ENCODE assay signal across 1 cellular context in genomic region chr11:125881291-125881690, GRCh38.
TF ChIP-seq lines count a peak whose summit lies in the region.

No MANE protein-coding gene starts in this region.

TF ChIP-seq in K562, 482 proteins besides CTCF, POLR2A, EP300 and RAD21:
- 0 out of 2 replicates have a peak, but pooled peaks have one; percentile 26 for TF ChIP-seq FOSL1 (tag; conservative IDR thresholded peaks at IDR 0.05)
- TF ChIP-seq U2AF2 (optimal IDR thresholded peaks at IDR 0.05; ENCODE audit: low read depth, low read length), result no peak
- TF ChIP-seq ZBTB2 (IDR thresholded peaks at IDR 0.05), result no peak
- TF ChIP-seq FOXK2 (conservative IDR thresholded peaks at IDR 0.05 in 1 of 2, IDR thresholded peaks at IDR 0.05 in 1 of 2; ENCODE audit: low read depth in 2 of 2), result no peak
- no peak for TF ChIP-seq ARNT (IDR thresholded peaks at IDR 0.05)
- TF ChIP-seq PHF20 (IDR thresholded peaks at IDR 0.05; ENCODE audit: partially characterized antibody), result no peak
- no peak for TF ChIP-seq MTA1 (IDR thresholded peaks at IDR 0.05; ENCODE audit: borderline replicate concordance)
- TF ChIP-seq RBM25 (IDR thresholded peaks at IDR 0.05; ENCODE audit: low read depth, low read length, severe bottlenecking), result no peak
- TF ChIP-seq RBM15 (IDR thresholded peaks at IDR 0.05; ENCODE audit: insufficient read depth, low read length), result no peak
- TF ChIP-seq MAFF (IDR thresholded peaks at IDR 0.05; ENCODE audit: low read length), result no peak
- TF ChIP-seq CBX1 (IDR thresholded peaks at IDR 0.05; ENCODE audit: low read depth), result no peak
- TF ChIP-seq SMAD3 (CRISPR knock-in tag; conservative IDR thresholded peaks at IDR 0.05), result no peak
- TF ChIP-seq HMGN3 (IDR thresholded peaks at IDR 0.05; ENCODE audit: borderline replicate concordance, extremely low read depth, insufficient read length, low read depth, low read length), result no peak
- TF ChIP-seq ZNF655 (CRISPR knock-in tag; IDR thresholded peaks at IDR 0.05), result no peak
- no peak for TF ChIP-seq ILK (tag; IDR thresholded peaks at IDR 0.05; ENCODE audit: borderline replicate concordance, low read depth)
- TF ChIP-seq HMBOX1 (IDR thresholded peaks at IDR 0.05), result no peak
- TF ChIP-seq NR2C1 (IDR thresholded peaks at IDR 0.05), result no peak
- TF ChIP-seq NR2C1 (tag; IDR thresholded peaks at IDR 0.05), result no peak
- no peak for TF ChIP-seq RB1 (IDR thresholded peaks at IDR 0.05; ENCODE audit: low read depth)
- TF ChIP-seq CBFA2T3 (IDR thresholded peaks at IDR 0.05), result peak; percentile 73
- no peak for TF ChIP-seq NCOA6 (IDR thresholded peaks at IDR 0.05)
- no peak for TF ChIP-seq KDM4B (IDR thresholded peaks at IDR 0.05; ENCODE audit: borderline replicate concordance in 2 of 2, low read depth in 1 of 2)
- no peak for TF ChIP-seq C11orf30 (IDR thresholded peaks at IDR 0.05; ENCODE audit: low read depth)
- no peak for TF ChIP-seq STAT5B (CRISPR knock-in tag; IDR thresholded peaks at IDR 0.05)
- no peak for TF ChIP-seq DMBX1 (CRISPR knock-in tag; IDR thresholded peaks at IDR 0.05; ENCODE audit: borderline replicate concordance)
- no peak for TF ChIP-seq PHB (CRISPR knock-in tag; IDR thresholded peaks at IDR 0.05)
- no peak for TF ChIP-seq PURB (CRISPR knock-in tag; IDR thresholded peaks at IDR 0.05; ENCODE audit: low read depth)
- no peak for TF ChIP-seq PTBP1 (IDR thresholded peaks at IDR 0.05; ENCODE audit: low read depth, low read length)
- no peak for TF ChIP-seq DLX4 (CRISPR knock-in tag; IDR thresholded peaks at IDR 0.05)
- no peak for TF ChIP-seq ZNF408 (CRISPR knock-in tag; IDR thresholded peaks at IDR 0.05; ENCODE audit: low read depth)
- TF ChIP-seq ZNF253 (CRISPR knock-in tag; conservative IDR thresholded peaks at IDR 0.05), result no peak
- no peak for TF ChIP-seq SP2 (IDR thresholded peaks at IDR 0.05; ENCODE audit: extremely low read depth, low read depth, low read length, poor library complexity, severe bottlenecking)
- TF ChIP-seq ZNF280B (CRISPR knock-in tag; IDR thresholded peaks at IDR 0.05), result no peak
- TF ChIP-seq TCF3 (CRISPR knock-in tag; IDR thresholded peaks at IDR 0.05), result peak; percentile 20; the same call in 1 of the 2 replicates
- TF ChIP-seq TAL1 (IDR thresholded peaks at IDR 0.05), result peak; percentile 30
- TF ChIP-seq RBM22 (IDR thresholded peaks at IDR 0.05; ENCODE audit: low read depth, low read length, poor library complexity, severe bottlenecking), result no peak
- TF ChIP-seq GABPA (tag; conservative IDR thresholded peaks at IDR 0.05; ENCODE audit: low read depth), result no peak
- TF ChIP-seq HDAC8 (tag; IDR thresholded peaks at IDR 0.05), result no peak
- TF ChIP-seq HBP1 (CRISPR knock-in tag; IDR thresholded peaks at IDR 0.05), result no peak
- 0 out of 2 replicates have a peak, but pooled peaks have one; percentile 36 for TF ChIP-seq TEAD4 (IDR thresholded peaks at IDR 0.05; ENCODE audit: low read length)
- no peak for TF ChIP-seq TEAD4 (CRISPR knock-in tag; IDR thresholded peaks at IDR 0.05; ENCODE audit: borderline replicate concordance)
- TF ChIP-seq SRSF9 (IDR thresholded peaks at IDR 0.05; ENCODE audit: borderline replicate concordance, low read depth, low read length), result no peak
- TF ChIP-seq ZBED1 (IDR thresholded peaks at IDR 0.05), result no peak
